Comparison of ENCODE assay signal across 1 cellular context in the genomic region with DNA sequence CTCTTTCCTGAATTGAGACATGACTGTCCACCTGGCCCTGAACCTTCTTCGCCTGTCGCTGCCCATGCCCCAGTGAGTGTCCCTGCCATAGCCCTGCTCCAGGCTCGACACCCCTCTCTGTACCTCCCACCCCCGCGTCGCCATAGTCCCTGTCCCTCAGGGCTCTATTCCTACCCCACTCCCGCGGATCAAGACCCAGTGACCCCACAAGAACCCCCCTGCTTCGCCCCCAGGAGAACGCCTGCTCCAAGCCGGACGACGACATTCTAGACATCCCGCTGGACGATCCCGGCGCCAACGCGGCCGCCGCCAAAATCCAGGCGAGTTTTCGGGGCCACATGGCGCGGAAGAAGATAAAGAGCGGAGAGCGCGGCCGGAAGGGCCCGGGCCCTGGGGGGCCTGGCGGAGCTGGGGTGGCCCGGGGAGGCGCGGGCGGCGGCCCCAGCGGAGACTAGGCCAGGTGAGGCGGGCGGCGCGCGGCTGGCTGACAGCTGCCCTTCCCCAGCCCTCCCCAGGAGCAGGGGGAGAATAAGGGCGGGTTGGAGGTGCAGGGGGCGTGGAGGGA.
A peak's percentile ranks its signal among the peaks of the same experiment; 100 is the strongest.
TF ChIP-seq lines count a peak whose summit lies in the region.

No MANE protein-coding gene starts in this region.

TF ChIP-seq in K562, 482 proteins besides CTCF, POLR2A, EP300 and RAD21:
- no peak for TF ChIP-seq NBN (IDR thresholded peaks at IDR 0.05; ENCODE audit: low read depth)
- peak; percentile 22 for TF ChIP-seq PCBP1 (IDR thresholded peaks at IDR 0.05; ENCODE audit: low read depth, low read length, poor library complexity, severe bottlenecking)
